ENCODE assay signal across 2 cellular contexts in genomic region chr21:37905291-37905690, GRCh38.
TF ChIP-seq lines count a peak whose summit lies in the region.

No MANE protein-coding gene starts in this region.

TF ChIP-seq in HepG2, 621 proteins besides CTCF, POLR2A, EP300 and RAD21:
- TF ChIP-seq ZFP90 (CRISPR knock-in tag; IDR thresholded peaks at IDR 0.05; ENCODE audit: borderline replicate concordance) = no peak
- TF ChIP-seq ZBTB40 (IDR thresholded peaks at IDR 0.05) = peak; percentile 71
- TF ChIP-seq ZBTB40 (CRISPR knock-in tag; IDR thresholded peaks at IDR 0.05) = no peak

TF ChIP-seq in HEK293T, 16 proteins besides CTCF, POLR2A, EP300 and RAD21:
- TF ChIP-seq ELF4 (IDR thresholded peaks at IDR 0.05) = peak; percentile 72
- TF ChIP-seq SUZ12 (IDR thresholded peaks at IDR 0.05) = no peak
TF ChIP-seq in HEK293T: peak in this region for 1.
